8 cellular contexts compared by ENCODE assay signal in genomic region chr6:159074120-159074684, GRCh38. TPM values are rescaled to one million over a fixed set of nuclear protein-coding genes. Genes with fewer than 3 reads are reported as not detected.
DNase-seq lines count a peak whose midpoint lies in the region; ATAC-seq and TF ChIP-seq lines count a peak whose summit lies in the region.

No MANE protein-coding gene starts in this region.

- ATAC-seq in HG02759 (IDR thresholded peaks at IDR 0.05; ENCODE audit: unreplicated experiment) (no peak), HG02970 (IDR thresholded peaks at IDR 0.05; ENCODE audit: low FRiP score, unreplicated experiment) (no peak), gastroesophageal sphincter (no peak)

- H3K9ac ChIP-seq in Karpas-422 (ENCODE audit: low read length), result no peak overlapping the region

- H3K4me3 ChIP-seq in Karpas-422 (ENCODE audit: low read length), result no peak overlapping the region
- no peak overlapping the region for H3K4me3 ChIP-seq in gastroesophageal sphincter

- 61 to 80% methylated on average over 1 to 3 of the region's 3 CpGs for WGBS in gastroesophageal sphincter (ENCODE audit: low coverage in 1 of 2), 2 donors

- TF ChIP-seq EP300 in gastroesophageal sphincter (IDR thresholded peaks at IDR 0.05), result no peak

- H3K79me2 ChIP-seq in Karpas-422 (ENCODE audit: low read length), result no peaks in the 10 kb centered on the region

- H3K4me1 ChIP-seq in Karpas-422 (ENCODE audit: low read length), result peaks cover 4% of the 10 kb centered on the region
- no peaks in the 10 kb centered on the region for H3K4me1 ChIP-seq in gastroesophageal sphincter

- DNase-seq in D341Med (ENCODE audit: low spot score) (peak; percentile 55), Karpas-422 (peak; percentile 53), astrocyte of the hippocampus (ENCODE audit: low read depth, low spot score) (peak; percentile 32), iris pigment epithelial cell (ENCODE audit: low read depth) (peak; percentile 55), DMS79 (lab: John Stamatoyannopoulos, UW) (no peak)

- H3K27ac ChIP-seq in Karpas-422 (ENCODE audit: low read length), result no peak overlapping the region
- no peak overlapping the region for H3K27ac ChIP-seq in gastroesophageal sphincter

- H4K20me1 ChIP-seq in Karpas-422 (ENCODE audit: insufficient read depth, low read depth, low read length), result no peaks in the 10 kb centered on the region

- H3K9me3 ChIP-seq in Karpas-422 (ENCODE audit: low read length) (no peaks in the 10 kb centered on the region), gastroesophageal sphincter (no peaks in the 10 kb centered on the region)

- TF ChIP-seq POLR2A in gastroesophageal sphincter (IDR thresholded peaks at IDR 0.05), result no peak

- peaks cover 3% of the 10 kb centered on the region; the same call in 1 of the 2 replicates for H3K27me3 ChIP-seq in Karpas-422 (ENCODE audit: low read length)
- H3K27me3 ChIP-seq in gastroesophageal sphincter, result peaks cover 30% of the 10 kb centered on the region

- H2AFZ ChIP-seq in Karpas-422 (ENCODE audit: low read length), result no peak overlapping the region

- no peaks in the 10 kb centered on the region for H3K9me2 ChIP-seq in Karpas-422 (replicated peaks; ENCODE audit: insufficient read depth, low read length)

- H3K4me2 ChIP-seq in Karpas-422 (ENCODE audit: low read depth, low read length, poor library complexity, severe bottlenecking), result peak overlapping the region; percentile 4

- no peaks in the 10 kb centered on the region for H3K36me3 ChIP-seq in Karpas-422 (ENCODE audit: insufficient read depth, low read length)
- H3K36me3 ChIP-seq in gastroesophageal sphincter, result no peaks in the 10 kb centered on the region

- no peak for TF ChIP-seq CTCF in gastroesophageal sphincter (IDR thresholded peaks at IDR 0.05)

RNA-seq across cellular contexts. Expression of gene TAGAP, which starts 29.4 kb away (rescaled TPM):
- total RNA-seq in Karpas-422 (2014; rRNA removed; shearing (Covaris generic); ENCODE audit: low replicate concordance), result 16.2 and 16.5 TPM in 2 replicates
- 1 to 10 TPM; 1.0 to 4.3 (median 1.9) TPM for total RNA-seq in gastroesophageal sphincter
